10 cellular contexts compared by ENCODE assay signal in the genomic region with DNA sequence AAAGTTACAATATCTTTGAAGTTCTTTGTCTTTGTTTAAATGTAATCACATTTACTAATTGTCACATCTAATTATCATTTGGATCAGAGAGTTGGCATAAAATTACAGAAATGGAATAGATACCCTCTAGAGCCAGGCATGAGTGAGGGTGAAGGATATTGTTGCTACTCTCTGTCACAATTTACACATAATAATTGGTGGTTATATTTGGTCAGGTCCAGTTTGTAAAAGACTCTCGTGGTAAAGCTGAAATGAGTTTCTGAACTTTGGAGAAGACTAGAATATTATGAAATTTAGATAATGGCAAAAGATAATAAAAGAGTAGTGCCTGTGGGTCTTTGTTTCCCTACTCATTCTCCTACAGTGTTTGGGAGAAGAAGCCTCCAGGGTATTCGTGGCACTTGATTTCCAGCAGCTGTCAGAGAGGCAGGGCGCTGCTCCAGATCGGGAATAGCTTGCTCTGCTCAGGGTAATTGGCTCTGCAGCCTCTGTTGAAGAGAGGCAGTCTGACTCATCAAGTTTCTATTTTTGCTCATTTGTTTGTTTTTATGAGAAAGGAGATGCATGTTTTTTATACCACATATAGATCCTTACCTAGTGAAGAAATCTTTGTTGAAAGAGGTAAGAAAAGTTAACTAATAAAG.
A peak's percentile ranks its signal among the peaks of the same experiment; 100 is the strongest.
DNase-seq lines count a peak whose midpoint lies in the region; ATAC-seq and TF ChIP-seq lines count a peak whose summit lies in the region.
"Had no signal": no experiment of that assay in that cellular context is flagged by ENCODE, and none has a peak within 500 bp of the region (broad histone marks: within the 10 kb centered on the region; RNA-seq: fewer than 3 reads in every experiment).

No MANE protein-coding gene starts in this region.

- TF ChIP-seq CTCF in activated CD8-positive, alpha-beta T cell treated with anti-CD3 and anti-CD28 coated beads for 36 hours (IDR thresholded peaks at IDR 0.05) = no peak

- H3K27ac Mint-ChIP-seq in activated CD8-positive, alpha-beta T cell treated with anti-CD3 and anti-CD28 coated beads for 36 hours = no peak overlapping the region

- no peaks in the 10 kb centered on the region for H3K27me3 Mint-ChIP-seq in activated CD8-positive, alpha-beta T cell treated with anti-CD3 and anti-CD28 coated beads for 36 hours
- H3K27me3 Mint-ChIP-seq: central memory CD8-positive, alpha-beta T cell had no signal

- H3K9me3 Mint-ChIP-seq in activated CD8-positive, alpha-beta T cell treated with anti-CD3 and anti-CD28 coated beads for 36 hours = peaks cover 2% of the 10 kb centered on the region

- no peak overlapping the region for H3K4me3 ChIP-seq in right cardiac atrium (ENCODE audit: low read length)

- no peaks in the 10 kb centered on the region for H3K27me3 ChIP-seq in right cardiac atrium (ENCODE audit: control insufficient read depth, insufficient read depth)

- no peak overlapping the region for H3K27ac ChIP-seq in right cardiac atrium (ENCODE audit: low read length)
- H3K27ac ChIP-seq: HL-60, parathyroid adenoma had no signal

- intact Hi-C loops in right cardiac atrium (cut with DNase I) = no loop called here
- intact Hi-C loops in activated CD8-positive, alpha-beta T cell treated with anti-CD3 and anti-CD28 coated beads for 36 hours (cut with micrococcal nuclease) = no loop called here

- WGBS in right cardiac atrium = 12% methylated on average over 4 of the region's 4 CpGs

- no peaks in the 10 kb centered on the region for H3K36me3 Mint-ChIP-seq in activated CD8-positive, alpha-beta T cell treated with anti-CD3 and anti-CD28 coated beads for 36 hours (ENCODE audit: low read depth)

- H3K4me1 ChIP-seq in right cardiac atrium (ENCODE audit: control insufficient read depth, insufficient read depth, low read length) = no peaks in the 10 kb centered on the region
- H3K4me1 ChIP-seq: parathyroid adenoma had no signal

- POLR2A ChIA-PET in activated CD8-positive, alpha-beta T cell treated with anti-CD3 and anti-CD28 coated beads for 36 hours (lab: Charles Lee) = no interaction called here

- CTCF ChIA-PET in activated CD8-positive, alpha-beta T cell treated with anti-CD3 and anti-CD28 coated beads for 36 hours (lab: Charles Lee) = no interaction called here

- DNase-seq in LHCN-M2 (ENCODE audit: low read depth) (peak; percentile 87), SK-N-DZ (ENCODE audit: low spot score) (peak; percentile 46), right cardiac atrium (peak; percentile 26 to 83 (median 75)), smooth muscle cell of the brain vasculature (ENCODE audit: low read depth, low spot score) (peak; percentile 20), NAMALWA (ENCODE audit: low spot score) (no peak)
- no peak for DNase-seq in activated CD8-positive, alpha-beta T cell treated with anti-CD3 and anti-CD28 coated beads for 36 hours

- no peak overlapping the region for H3K4me3 Mint-ChIP-seq in activated CD8-positive, alpha-beta T cell treated with anti-CD3 and anti-CD28 coated beads for 36 hours
- H3K4me3 Mint-ChIP-seq: central memory CD8-positive, alpha-beta T cell had no signal

- H3K9me3 ChIP-seq in right cardiac atrium (ENCODE audit: control insufficient read depth, low read length) = no peaks in the 10 kb centered on the region

- ATAC-seq in right cardiac atrium = peak; percentile 86 to 93
- no peak for ATAC-seq in activated CD8-positive, alpha-beta T cell treated with anti-CD3 and anti-CD28 coated beads for 36 hours
- ATAC-seq in GM19035 (IDR thresholded peaks at IDR 0.05; ENCODE audit: unreplicated experiment) = no peak

- H3K4me1 Mint-ChIP-seq in activated CD8-positive, alpha-beta T cell treated with anti-CD3 and anti-CD28 coated beads for 36 hours (ENCODE audit: low read depth) = no peaks in the 10 kb centered on the region
- H3K4me1 Mint-ChIP-seq: central memory CD8-positive, alpha-beta T cell had no signal

Comparison
In these comparisons a context has a peak if more than half of its experiments do, and no peak if none do; other contexts are left out.
1. DNase-seq: peak in LHCN-M2 (single experiment), SK-N-DZ (single experiment), right cardiac atrium (3 of 3) and smooth muscle cell of the brain vasculature (single experiment); none in NAMALWA (single experiment) and activated CD8-positive, alpha-beta T cell treated with anti-CD3 and anti-CD28 coated beads for 36 hours (single experiment).
2. ATAC-seq: peak in right cardiac atrium (2 of 2); none in activated CD8-positive, alpha-beta T cell treated with anti-CD3 and anti-CD28 coated beads for 36 hours (single experiment) and GM19035 (single experiment).